15 cellular contexts compared by ENCODE assay signal in the genomic region with DNA sequence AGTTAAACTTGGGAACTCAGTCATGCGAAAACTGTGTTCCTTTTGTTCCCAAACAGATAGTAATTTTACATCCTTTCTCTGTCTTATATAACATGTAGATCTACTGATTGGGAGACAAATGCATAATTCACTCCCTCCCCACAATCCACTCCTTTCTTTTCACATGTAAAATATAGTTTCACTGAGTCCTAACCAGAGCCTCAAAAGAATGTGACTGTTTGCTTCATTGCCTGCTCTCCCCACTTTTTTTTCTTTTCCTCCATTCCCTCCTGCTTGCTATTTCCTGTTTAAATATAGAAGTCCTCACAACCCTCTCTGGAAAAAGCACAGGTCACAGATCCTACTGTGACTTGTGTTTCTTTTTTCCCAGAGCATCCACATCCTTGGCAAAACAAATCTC.
DNase-seq lines count a peak whose midpoint lies in the region; ATAC-seq and TF ChIP-seq lines count a peak whose summit lies in the region.
"Had no signal": no experiment of that assay in that cellular context is flagged by ENCODE, and none has a peak within 500 bp of the region (broad histone marks: within the 10 kb centered on the region; RNA-seq: fewer than 3 reads in every experiment).

No MANE protein-coding gene starts in this region.

- POLR2A ChIA-PET in WTC11 (lab: Charles Lee) = no interaction called here

- H3K4me1 ChIP-seq in iPS-20b (ENCODE audit: insufficient read depth, low read length) = peaks cover 8% of the 10 kb centered on the region; the same call in 1 of the 2 replicates
- H3K4me1 ChIP-seq in osteoblast (ENCODE audit: insufficient read depth, low read length) = no peaks in the 10 kb centered on the region
- no peaks in the 10 kb centered on the region for H3K4me1 ChIP-seq in Peyer's patch

- H3K9me3 ChIP-seq in iPS-20b (ENCODE audit: insufficient read depth, low read depth, low read length) (no peaks in the 10 kb centered on the region), osteoblast (ENCODE audit: low read depth, low read length) (no peaks in the 10 kb centered on the region), MG63 (no peaks in the 10 kb centered on the region), Peyer's patch (no peaks in the 10 kb centered on the region)

- peak overlapping the region; percentile 97 for H3K27ac Mint-ChIP-seq in WTC11
- no peak overlapping the region for H3K27ac Mint-ChIP-seq in activated T-helper 1 cell treated with anti-CD3 and anti-CD28 coated beads, Interleukin-12 subunit alpha, Interleukin-12 subunit beta, Interleukin-2, Interleukin-4 antibody, amounts not matched to agents 30 ng/mL and 10 ng/mL and 1 ng/mL, durations not matched to agents 14 hours and 24 hours and 36 hours
- H3K27ac Mint-ChIP-seq: CD14-positive monocyte had no signal

- DNase-seq in GM03348 (ENCODE audit: low spot score) (peak; percentile 3), WTC11 (ENCODE audit: low spot score) (no peak), osteoblast (ENCODE audit: insufficient read length, low spot score, missing footprints) (peak; percentile 38), MG63 (no peak), Peyer's patch (no peak)
- no peak for DNase-seq in activated T-helper 1 cell treated with anti-CD3 and anti-CD28 coated beads, Interleukin-12 subunit alpha, Interleukin-12 subunit beta, Interleukin-2, Interleukin-4 antibody, amounts not matched to agents 30 ng/mL and 10 ng/mL and 1 ng/mL, durations not matched to agents 14 hours and 24 hours and 36 hours (ENCODE audit: low spot score)
- DNase-seq: DMS153, MM.1S, NCI-H1105, NCI-H187, Right ventricle myocardium superior had no signal

- no peak overlapping the region for H3K4me3 ChIP-seq in iPS-20b (ENCODE audit: low read length)
- H3K4me3 ChIP-seq in osteoblast (ENCODE audit: insufficient read depth, low read length) = no peak overlapping the region
- no peak overlapping the region for H3K4me3 ChIP-seq in MG63
- no peak overlapping the region for H3K4me3 ChIP-seq in Peyer's patch

- peaks cover 17% of the 10 kb centered on the region; the same call in 1 of the 2 replicates for H3K9me3 Mint-ChIP-seq in WTC11
- peaks cover 22% of the 10 kb centered on the region for H3K9me3 Mint-ChIP-seq in activated T-helper 1 cell treated with anti-CD3 and anti-CD28 coated beads, Interleukin-12 subunit alpha, Interleukin-12 subunit beta, Interleukin-2, Interleukin-4 antibody, amounts not matched to agents 30 ng/mL and 10 ng/mL and 1 ng/mL, durations not matched to agents 14 hours and 24 hours and 36 hours

- H3K27me3 Mint-ChIP-seq in WTC11 (ENCODE audit: low read depth) = no peaks in the 10 kb centered on the region; the same call in 1 of the 2 replicates
- no peaks in the 10 kb centered on the region for H3K27me3 Mint-ChIP-seq in activated T-helper 1 cell treated with anti-CD3 and anti-CD28 coated beads, Interleukin-12 subunit alpha, Interleukin-12 subunit beta, Interleukin-2, Interleukin-4 antibody, amounts not matched to agents 30 ng/mL and 10 ng/mL and 1 ng/mL, durations not matched to agents 14 hours and 24 hours and 36 hours (ENCODE audit: insufficient read depth)

- no peak for TF ChIP-seq POLR2A in Peyer's patch (IDR thresholded peaks at IDR 0.05)

- H3K36me3 ChIP-seq in iPS-20b (ENCODE audit: insufficient read depth, low read depth, low read length) = no peaks in the 10 kb centered on the region
- H3K36me3 ChIP-seq in osteoblast (ENCODE audit: insufficient read depth, low read length) = no peaks in the 10 kb centered on the region
- no peaks in the 10 kb centered on the region for H3K36me3 ChIP-seq in MG63
- H3K36me3 ChIP-seq in Peyer's patch = no peaks in the 10 kb centered on the region

- H3K4me1 Mint-ChIP-seq in WTC11 = peaks cover 29% of the 10 kb centered on the region
- no peaks in the 10 kb centered on the region for H3K4me1 Mint-ChIP-seq in activated T-helper 1 cell treated with anti-CD3 and anti-CD28 coated beads, Interleukin-12 subunit alpha, Interleukin-12 subunit beta, Interleukin-2, Interleukin-4 antibody, amounts not matched to agents 30 ng/mL and 10 ng/mL and 1 ng/mL, durations not matched to agents 14 hours and 24 hours and 36 hours (ENCODE audit: low read depth)
- H3K4me1 Mint-ChIP-seq: CD14-positive monocyte had no signal

- peak; percentile 90 for ATAC-seq in WTC11
- ATAC-seq in esophagus mucosa = no peak
- ATAC-seq: Panc1 had no signal

- CTCF ChIA-PET in WTC11 (lab: Charles Lee) = no interaction called here

- H3K27me3 ChIP-seq in iPS-20b (ENCODE audit: insufficient read depth, low read length) (no peaks in the 10 kb centered on the region), osteoblast (ENCODE audit: insufficient read depth, low read length) (no peaks in the 10 kb centered on the region), MG63 (no peaks in the 10 kb centered on the region), Peyer's patch (no peaks in the 10 kb centered on the region)

- H3K36me3 Mint-ChIP-seq in WTC11 = no peaks in the 10 kb centered on the region
- H3K36me3 Mint-ChIP-seq in activated T-helper 1 cell treated with anti-CD3 and anti-CD28 coated beads, Interleukin-12 subunit alpha, Interleukin-12 subunit beta, Interleukin-2, Interleukin-4 antibody, amounts not matched to agents 30 ng/mL and 10 ng/mL and 1 ng/mL, durations not matched to agents 14 hours and 24 hours and 36 hours (ENCODE audit: low read depth) = no peaks in the 10 kb centered on the region
- H3K36me3 Mint-ChIP-seq: CD14-positive monocyte had no signal

- no peaks in the 10 kb centered on the region for H4K20me1 ChIP-seq in osteoblast (ENCODE audit: insufficient read depth, low read length)

- no peak overlapping the region for H2AFZ ChIP-seq in osteoblast (ENCODE audit: low read length)

- TF ChIP-seq CTCF in WTC11 (IDR thresholded peaks at IDR 0.05) (no peak), osteoblast (IDR thresholded peaks at IDR 0.05; ENCODE audit: extremely low read depth, low read depth, low read length) (no peak), Peyer's patch (IDR thresholded peaks at IDR 0.05) (no peak)

- H3K27ac ChIP-seq in iPS-20b (ENCODE audit: low read length) = no peak overlapping the region
- no peak overlapping the region for H3K27ac ChIP-seq in osteoblast (ENCODE audit: low read depth, low read length)
- no peak overlapping the region for H3K27ac ChIP-seq in Peyer's patch

- peak overlapping the region; percentile 45; the same call in 1 of the 2 replicates for H3K9ac ChIP-seq in iPS-20b (ENCODE audit: low read depth, low read length)

- no peak overlapping the region for H3K4me3 Mint-ChIP-seq in WTC11
- no peak overlapping the region for H3K4me3 Mint-ChIP-seq in activated T-helper 1 cell treated with anti-CD3 and anti-CD28 coated beads, Interleukin-12 subunit alpha, Interleukin-12 subunit beta, Interleukin-2, Interleukin-4 antibody, amounts not matched to agents 30 ng/mL and 10 ng/mL and 1 ng/mL, durations not matched to agents 14 hours and 24 hours and 36 hours
- H3K4me3 Mint-ChIP-seq: CD14-positive monocyte had no signal

- H3K79me2 ChIP-seq in osteoblast (ENCODE audit: insufficient read depth, low read length) = no peaks in the 10 kb centered on the region

- intact Hi-C loops in activated T-helper 1 cell treated with anti-CD3 and anti-CD28 coated beads, Interleukin-12 subunit alpha, Interleukin-12 subunit beta, Interleukin-2, Interleukin-4 antibody, amounts not matched to agents 30 ng/mL and 10 ng/mL and 1 ng/mL, durations not matched to agents 14 hours and 24 hours and 36 hours (cut with micrococcal nuclease) = no loop called here

- H3K4me2 ChIP-seq in osteoblast (ENCODE audit: insufficient read depth, low read length) = no peak overlapping the region

TF ChIP-seq in WTC11, 78 proteins besides CTCF, POLR2A, EP300 and RAD21:
- TF ChIP-seq TEAD4 (CRISPR knock-in tag; IDR thresholded peaks at IDR 0.05) = no peak
- TF ChIP-seq GRHL2 (CRISPR knock-in tag; IDR thresholded peaks at IDR 0.05; ENCODE audit: insufficient replicate concordance, severe bottlenecking) = no peak
TF ChIP-seq in WTC11: peak in this region for 0.

Comparison
In these comparisons a context has a peak if more than half of its experiments do, and no peak if none do; other contexts are left out.
1. DNase-seq: peak in GM03348 (single experiment) and osteoblast (single experiment); none in WTC11 (single experiment), MG63 (single experiment), Peyer's patch (0 of 3) and activated T-helper 1 cell treated with anti-CD3 and anti-CD28 coated beads, Interleukin-12 subunit alpha, Interleukin-12 subunit beta, Interleukin-2, Interleukin-4 antibody, amounts not matched to agents 30 ng/mL and 10 ng/mL and 1 ng/mL, durations not matched to agents 14 hours and 24 hours and 36 hours (single experiment).